ENCODE assay signal across 13 cellular contexts in the genomic region with DNA sequence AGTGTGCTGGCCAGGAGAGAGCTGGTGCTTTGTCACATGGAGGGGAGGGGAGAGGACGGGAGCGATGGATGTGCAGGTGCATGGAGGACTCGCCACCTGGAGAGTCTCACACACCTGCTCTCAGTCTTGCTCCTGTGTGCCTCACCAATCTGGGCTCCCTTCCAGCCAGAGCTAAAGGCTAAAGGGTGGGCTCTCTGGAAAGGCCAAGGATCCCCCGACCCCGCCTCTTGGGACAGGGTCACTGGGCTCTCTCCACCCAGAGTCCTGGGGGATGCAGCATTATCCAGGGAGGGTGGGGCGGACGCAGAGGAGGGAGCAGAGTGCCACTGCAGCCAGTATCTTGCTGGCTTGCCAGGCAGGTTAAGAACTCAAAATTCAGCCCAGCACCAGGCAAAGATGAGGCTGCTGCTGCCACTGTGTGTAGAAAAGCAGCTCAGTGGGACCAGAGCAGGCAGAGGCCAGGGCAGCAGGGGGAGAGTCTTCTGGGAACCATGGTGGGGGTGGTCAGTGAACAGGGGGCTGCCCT. TPM values are rescaled to one million over a fixed set of nuclear protein-coding genes. Genes with fewer than 3 reads are reported as not detected.
DNase-seq lines count a peak whose midpoint lies in the region; ATAC-seq lines count a peak whose summit lies in the region.
"Had no signal": no experiment of that assay in that cellular context is flagged by ENCODE, and none has a peak within 500 bp of the region (broad histone marks: within the 10 kb centered on the region; RNA-seq: fewer than 3 reads in every experiment).

No MANE protein-coding gene starts in this region.

- DNase-seq in activated CD4-positive, alpha-beta T cell treated with anti-CD3 and anti-CD28 coated beads for 1 hour = peak; percentile 7
- no peak for DNase-seq in activated CD4-positive, alpha-beta T cell treated with anti-CD3 and anti-CD28 coated beads for 36 hours
- peak; percentile 57 for DNase-seq in NCI-H187 treated with DMSO at 0.1 percent for 48 hours (lab: John Stamatoyannopoulos, UW)
- DNase-seq in activated CD4-positive, alpha-beta memory T cell treated with anti-CD3 and anti-CD28 coated beads for 36 hours = no peak
- DNase-seq in stimulated activated CD8-positive, alpha-beta memory T cell treated with anti-CD3 and anti-CD28 coated beads, Interleukin-4, amount 100 ng/mL, for 48 hours = peak; percentile 20
- DNase-seq in Right ventricle myocardium superior = no peak
- DNase-seq: anterior cingulate cortex, DND-41, NCI-H2227 treated with DMSO at 0.1 percent for 48 hours had no signal

- H3K36me3 Mint-ChIP-seq in activated CD4-positive, alpha-beta T cell treated with anti-CD3 and anti-CD28 coated beads for 36 hours (ENCODE audit: low read depth) = peaks cover 18% of the 10 kb centered on the region
- H3K36me3 Mint-ChIP-seq in activated CD4-positive, alpha-beta memory T cell treated with anti-CD3 and anti-CD28 coated beads for 36 hours = peaks cover 2% of the 10 kb centered on the region
- H3K36me3 Mint-ChIP-seq: memory B cell had no signal

- no peak for ATAC-seq in activated CD4-positive, alpha-beta T cell treated with anti-CD3 and anti-CD28 coated beads for 36 hours
- ATAC-seq in GM21515 (IDR thresholded peaks at IDR 0.05; ENCODE audit: unreplicated experiment) = no peak
- ATAC-seq in Right ventricle myocardium superior (ENCODE audit: poor library complexity) = no peak
- ATAC-seq in HG02678 (IDR thresholded peaks at IDR 0.05; ENCODE audit: unreplicated experiment) = no peak
- ATAC-seq: heart left ventricle had no signal

- POLR2A ChIA-PET in activated CD4-positive, alpha-beta T cell treated with anti-CD3 and anti-CD28 coated beads for 36 hours (lab: Charles Lee) = no interaction called here
- POLR2A ChIA-PET in activated CD4-positive, alpha-beta memory T cell treated with anti-CD3 and anti-CD28 coated beads for 36 hours (lab: Charles Lee) = no interaction called here

- CTCF ChIA-PET in activated CD4-positive, alpha-beta T cell treated with anti-CD3 and anti-CD28 coated beads for 36 hours (lab: Charles Lee) = no interaction called here
- CTCF ChIA-PET in activated CD4-positive, alpha-beta memory T cell treated with anti-CD3 and anti-CD28 coated beads for 36 hours (lab: Charles Lee) = interaction anchor here (0.7 to 1.8 kb wide), 3 partner anchors 59 to 107 kb away, joined by 3 to 5 read pairs (median 3); a partner anchor contains a TSS

- H3K4me3 Mint-ChIP-seq in activated CD4-positive, alpha-beta T cell treated with anti-CD3 and anti-CD28 coated beads for 36 hours = no peak overlapping the region
- H3K4me3 Mint-ChIP-seq in activated CD4-positive, alpha-beta memory T cell treated with anti-CD3 and anti-CD28 coated beads for 36 hours = no peak overlapping the region
- H3K4me3 Mint-ChIP-seq: memory B cell had no signal

- H3K9me3 Mint-ChIP-seq in activated CD4-positive, alpha-beta T cell treated with anti-CD3 and anti-CD28 coated beads for 36 hours (ENCODE audit: low read depth) = no peaks in the 10 kb centered on the region
- H3K9me3 Mint-ChIP-seq in activated CD4-positive, alpha-beta memory T cell treated with anti-CD3 and anti-CD28 coated beads for 36 hours = no peaks in the 10 kb centered on the region
- H3K9me3 Mint-ChIP-seq: memory B cell had no signal

- no peaks in the 10 kb centered on the region for H3K27me3 Mint-ChIP-seq in activated CD4-positive, alpha-beta T cell treated with anti-CD3 and anti-CD28 coated beads for 36 hours
- H3K27me3 Mint-ChIP-seq in activated CD4-positive, alpha-beta memory T cell treated with anti-CD3 and anti-CD28 coated beads for 36 hours = no peaks in the 10 kb centered on the region
- H3K27me3 Mint-ChIP-seq: memory B cell had no signal

- no peak overlapping the region for H3K27ac Mint-ChIP-seq in activated CD4-positive, alpha-beta T cell treated with anti-CD3 and anti-CD28 coated beads for 36 hours
- H3K27ac Mint-ChIP-seq in activated CD4-positive, alpha-beta memory T cell treated with anti-CD3 and anti-CD28 coated beads for 36 hours = peak overlapping the region; percentile 28
- H3K27ac Mint-ChIP-seq: memory B cell had no signal

- H3K4me1 Mint-ChIP-seq in activated CD4-positive, alpha-beta T cell treated with anti-CD3 and anti-CD28 coated beads for 36 hours = peaks cover 46% of the 10 kb centered on the region
- H3K4me1 Mint-ChIP-seq in activated CD4-positive, alpha-beta memory T cell treated with anti-CD3 and anti-CD28 coated beads for 36 hours (ENCODE audit: low read depth) = peaks cover 49% of the 10 kb centered on the region

- intact Hi-C loops in activated CD4-positive, alpha-beta T cell treated with anti-CD3 and anti-CD28 coated beads for 36 hours (cut with DNase I, micrococcal nuclease) = no loop called here
- intact Hi-C loops in activated CD4-positive, alpha-beta memory T cell treated with anti-CD3 and anti-CD28 coated beads for 36 hours (cut with micrococcal nuclease) = loop anchor here (10.0 kb wide), 1 partner anchor 393 kb away; a partner anchor contains a TSS
- intact Hi-C loops in Right ventricle myocardium superior (cut with DNase I) = no loop called here

RNA-seq across cellular contexts. Expression of a gene that starts 5.4 kb away (rescaled TPM):
- total RNA-seq in activated CD4-positive, alpha-beta T cell treated with anti-CD3 and anti-CD28 coated beads for 36 hours = 100 to 1,000 TPM; 162 to 203 TPM
- 100 to 1,000 TPM; 192 to 195 TPM for total RNA-seq in activated CD4-positive, alpha-beta memory T cell treated with anti-CD3 and anti-CD28 coated beads for 36 hours
- 30.0 TPM for total RNA-seq in Right ventricle myocardium superior

RNA-seq across cellular contexts. Expression of a gene that starts 6.7 kb away (rescaled TPM):
- 100 to 1,000 TPM; 178 to 203 TPM for total RNA-seq in activated CD4-positive, alpha-beta T cell treated with anti-CD3 and anti-CD28 coated beads for 36 hours
- 100 to 1,000 TPM; 211 to 215 TPM for total RNA-seq in activated CD4-positive, alpha-beta memory T cell treated with anti-CD3 and anti-CD28 coated beads for 36 hours
- total RNA-seq in Right ventricle myocardium superior = 14.9 TPM

Comparison
In these comparisons a context has a peak if more than half of its experiments do, and no peak if none do; other contexts are left out.
1. DNase-seq: peak in activated CD4-positive, alpha-beta T cell treated with anti-CD3 and anti-CD28 coated beads for 1 hour (single experiment), NCI-H187 treated with DMSO at 0.1 percent for 48 hours (single experiment) and stimulated activated CD8-positive, alpha-beta memory T cell treated with anti-CD3 and anti-CD28 coated beads, Interleukin-4, amount 100 ng/mL, for 48 hours (single experiment); none in activated CD4-positive, alpha-beta T cell treated with anti-CD3 and anti-CD28 coated beads for 36 hours (single experiment), activated CD4-positive, alpha-beta memory T cell treated with anti-CD3 and anti-CD28 coated beads for 36 hours (single experiment) and Right ventricle myocardium superior (single experiment).
2. RNA of a gene that starts 6.7 kb away (total RNA-seq): 211 to 215 TPM in activated CD4-positive, alpha-beta memory T cell treated with anti-CD3 and anti-CD28 coated beads for 36 hours and 178 to 203 TPM in activated CD4-positive, alpha-beta T cell treated with anti-CD3 and anti-CD28 coated beads for 36 hours; 14.9 TPM in Right ventricle myocardium superior (single experiment); every median in the first group is over 10 times any median in the second.